In genomic region chr1:110188116-110188618, GRCh38 we compare ENCODE assay signal across 1 cellular context.
TF ChIP-seq lines count a peak whose summit lies in the region.

No MANE protein-coding gene starts in this region.

TF ChIP-seq in K562, 482 proteins besides CTCF, POLR2A, EP300 and RAD21 (continued from another document):
- TF ChIP-seq ZNF609 (CRISPR knock-in tag; IDR thresholded peaks at IDR 0.05; ENCODE audit: borderline replicate concordance) (no peak), NR2C2 (CRISPR knock-in tag; IDR thresholded peaks at IDR 0.05) (no peak), NR2C2 (tag; IDR thresholded peaks at IDR 0.05) (peak; percentile 60; the same call in 1 of the 2 replicates)
TF ChIP-seq in K562: peak in this region for 1.
